Comparison of ENCODE assay signal across 8 cellular contexts in genomic region chr4:17511950-17512795, GRCh38. TPM values are rescaled to one million over a fixed set of nuclear protein-coding genes. Genes with fewer than 3 reads are reported as not detected.
DNase-seq lines count a peak whose midpoint lies in the region; ATAC-seq and TF ChIP-seq lines count a peak whose summit lies in the region.

QDPR (minus strand) TSS chr4:17512090; CDS start chr4:17512054, 36 bp downstream.

- peaks cover 8% of the 10 kb centered on the region for H3F3A ChIP-seq in neural progenitor cell (ENCODE audit: low read depth)

- POLR2A ChIA-PET in RWPE1 (lab: Yijun Ruan, JAX; ENCODE audit: low non-redundant PET): no interaction called here

- peaks cover 18% of the 10 kb centered on the region for H3K4me1 Mint-ChIP-seq in neural progenitor cell

- H3K9ac ChIP-seq in neural progenitor cell: no peak within 1 kb of the TSS

- peak within 1 kb of the TSS; percentile 85 for H3K4me2 ChIP-seq in neural progenitor cell

- H3K36me3 ChIP-seq in neural progenitor cell: no peaks in the 10 kb centered on the region

- no peaks in the 10 kb centered on the region for H3K9me3 Mint-ChIP-seq in neural progenitor cell

- H2AFZ ChIP-seq in neural progenitor cell (replicated peaks): peak within 1 kb of the TSS; percentile 99

- H3K9me3 ChIP-seq in neural progenitor cell (ENCODE audit: low read depth): no peaks in the 10 kb centered on the region

- ATAC-seq in foreskin keratinocyte: peak; percentile 88

- peak within 1 kb of the TSS; percentile 94 for H3K4me3 Mint-ChIP-seq in neural progenitor cell

- peak within 1 kb of the TSS; percentile 76 for H3K4me3 ChIP-seq in neural progenitor cell

- CTCF ChIA-PET in RWPE1 (lab: Yijun Ruan, JAX): interaction anchor here (0.7 kb wide), 1 partner anchor 120 kb away, joined by 3 read pairs; no protein-coding TSS in a partner anchor

- H4K20me1 ChIP-seq in neural progenitor cell (ENCODE audit: low read depth): peaks cover 10% of the 10 kb centered on the region

- no peaks in the 10 kb centered on the region for H3K36me3 Mint-ChIP-seq in neural progenitor cell

- H3K79me2 ChIP-seq in neural progenitor cell (ENCODE audit: low read depth): peaks cover 4% of the 10 kb centered on the region

- H3K27me3 ChIP-seq in foreskin keratinocyte: peaks cover 14% of the 10 kb centered on the region
- peaks cover 32% of the 10 kb centered on the region for H3K27me3 ChIP-seq in neural progenitor cell

- TF ChIP-seq CTCF in GM20000 (IDR thresholded peaks at IDR 0.05; ENCODE audit: extremely low read depth, missing control alignments) (peak; percentile 57), RWPE1 (conservative IDR thresholded peaks at IDR 0.05; ENCODE audit: low read depth) (peak; percentile 89), foreskin keratinocyte (conservative IDR thresholded peaks at IDR 0.05) (peak; percentile 61), neural progenitor cell (IDR thresholded peaks at IDR 0.05) (peak; percentile 40)

- no peaks in the 10 kb centered on the region for H3K4me1 ChIP-seq in foreskin keratinocyte
- peaks cover 9% of the 10 kb centered on the region for H3K4me1 ChIP-seq in neural progenitor cell

- DNase-seq in DMS114 treated with DMSO at 0.1 percent for 48 hours (lab: John Stamatoyannopoulos, UW; ENCODE audit: unreplicated experiment) (peak; percentile 33), GM20000 (ENCODE audit: low spot score) (peak; percentile 91), HT-29 (ENCODE audit: low spot score) (peak; percentile 74), RWPE1 (ENCODE audit: low spot score) (peak; percentile 61), activated gamma-delta T cell (lab: John Stamatoyannopoulos, UW) (peak; percentile 58), foreskin keratinocyte (peak; percentile 16 to 34), neural progenitor cell (ENCODE audit: low spot score) (peak; percentile 94), stromal cell of bone marrow (ENCODE audit: low read depth) (peak; percentile 38)

- H3K27me3 Mint-ChIP-seq in neural progenitor cell (ENCODE audit: insufficient read depth, low read depth): peaks cover 6% of the 10 kb centered on the region

- H3K27ac ChIP-seq in RWPE1 (peak within 1 kb of the TSS; percentile 78), foreskin keratinocyte (peak within 1 kb of the TSS; percentile 44), neural progenitor cell (no peak within 1 kb of the TSS)

- no peak within 1 kb of the TSS for H3K27ac Mint-ChIP-seq in neural progenitor cell

RNA-seq across cellular contexts. Expression of gene QDPR, which starts in this region (rescaled TPM):
- total RNA-seq in HT-29 (2014; rRNA removed; shearing (Covaris generic)): 8.8 and 9.2 TPM in 2 replicates
- total RNA-seq in foreskin keratinocyte (16.9 and 27.2 TPM in 2 replicates), neural progenitor cell (ENCODE audit: low replicate concordance) (22.4 and 44.1 TPM in 2 replicates)
- polyA plus RNA-seq in foreskin keratinocyte: 32.9 and 45.0 TPM in 2 replicates

Comparison
In these comparisons a context has a peak if more than half of its experiments do, and no peak if none do; other contexts are left out.
1. DNase-seq: peak in every context shown above with its lines; median percentile 94 in neural progenitor cell; 91 in GM20000; 74 in HT-29; 61 in RWPE1; 58 in activated gamma-delta T cell; 38 in stromal cell of bone marrow; 33 in DMS114 treated with DMSO at 0.1 percent for 48 hours; 25 in foreskin keratinocyte.